Comparison of ENCODE assay signal across 8 cellular contexts in the genomic region with DNA sequence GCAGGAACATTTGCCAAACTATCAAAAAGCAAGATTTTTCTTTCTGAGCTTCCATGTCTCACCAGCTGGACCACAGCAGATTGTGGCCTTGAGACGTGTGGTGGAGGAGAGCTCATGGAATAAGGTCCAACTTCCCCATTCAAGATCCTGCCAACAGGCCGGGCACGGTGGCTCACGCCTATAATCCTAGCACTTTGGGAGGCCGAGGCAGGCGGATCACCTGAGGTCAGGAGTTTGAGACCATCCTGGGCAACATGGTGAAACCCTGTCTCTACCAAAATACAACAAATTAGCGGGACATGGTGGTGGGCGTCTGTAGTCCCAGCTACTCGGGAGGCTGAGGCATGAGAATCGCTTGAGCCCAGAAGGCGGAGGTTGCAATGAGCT. TPM values are rescaled to one million over a fixed set of nuclear protein-coding genes. Genes with fewer than 3 reads are reported as not detected.
DNase-seq lines count a peak whose midpoint lies in the region; ATAC-seq and TF ChIP-seq lines count a peak whose summit lies in the region.
"Not testable (repeated sequence)": the region's sequence is repeated elsewhere in the genome, so short reads cannot be mapped to it uniquely, and the experiment has no call there.
"Had no signal": no experiment of that assay in that cellular context is flagged by ENCODE, and none has a peak within 500 bp of the region (broad histone marks: within the 10 kb centered on the region; RNA-seq: fewer than 3 reads in every experiment).

No MANE protein-coding gene starts in this region.

- H3K9me3 ChIP-seq in RWPE2 (ENCODE audit: severe bottlenecking): peaks cover 11% of the 10 kb centered on the region
- not testable (repeated sequence) for H3K9me3 ChIP-seq in fibroblast of lung (ENCODE audit: control insufficient read depth, insufficient read depth, low read depth, low read length); right atrium auricular region; mesodermal cell (ENCODE audit: control insufficient read depth, low read length); parathyroid adenoma (ENCODE audit: control insufficient read depth, low read length); skeletal muscle satellite cell (replicated peaks; ENCODE audit: low read length); upper lobe of left lung

- not testable (repeated sequence) for H3K27me3 ChIP-seq in RWPE2 (ENCODE audit: insufficient read depth, poor library complexity, severe bottlenecking); fibroblast of lung (ENCODE audit: control insufficient read depth, insufficient read depth, low read length); right atrium auricular region; parathyroid adenoma (ENCODE audit: control insufficient read depth, insufficient read depth, low read length); skeletal muscle satellite cell (ENCODE audit: control insufficient read depth, insufficient read depth, low read length); upper lobe of left lung

- H3K27ac ChIP-seq in RWPE2 (ENCODE audit: poor library complexity, severe bottlenecking): not testable (repeated sequence)
- H3K27ac ChIP-seq in fibroblast of lung (ENCODE audit: insufficient read depth, low read length) (peak overlapping the region; percentile 65), right atrium auricular region (peak overlapping the region; percentile 52 to 53), mesodermal cell (ENCODE audit: low read depth, low read length, severe bottlenecking) (peak overlapping the region; percentile 80), parathyroid adenoma (peak overlapping the region; percentile 49), upper lobe of left lung (peak overlapping the region; percentile 39 to 61 (median 50))

- WGBS in mesodermal cell (ENCODE audit: insufficient coverage in 2 of 2), 2 experiments: 95 to 98% methylated on average over 11 of the region's 11 CpGs
- 87 to 88% methylated on average over 11 of the region's 11 CpGs for WGBS in upper lobe of left lung, 2 donors

- not testable (repeated sequence) for H3K79me2 ChIP-seq in fibroblast of lung (ENCODE audit: control insufficient read depth, insufficient read depth, low read length); parathyroid adenoma

- H3K4me3 ChIP-seq in RWPE2 (ENCODE audit: severe bottlenecking); fibroblast of lung (replicated peaks in 1 of 4; ENCODE audit: control extremely low read depth in 1 of 4, insufficient read depth in 1 of 4, low read depth in 3 of 4, low read length in 4 of 4); right atrium auricular region; mesodermal cell (ENCODE audit: extremely low read depth, insufficient read depth, low read length, poor library complexity, severe bottlenecking); parathyroid adenoma (ENCODE audit: low read depth, low read length); upper lobe of left lung: not testable (repeated sequence)
- peak overlapping the region; percentile 43 for H3K4me3 ChIP-seq in skeletal muscle satellite cell (ENCODE audit: low read length)

- not testable (repeated sequence) for H3K4me1 ChIP-seq in RWPE2 (ENCODE audit: insufficient read depth, poor library complexity, severe bottlenecking); fibroblast of lung (ENCODE audit: control insufficient read depth, extremely low read depth, insufficient read depth, low read length); parathyroid adenoma; upper lobe of left lung
- peaks cover 0 to 14% of the 10 kb centered on the region in 2 donors for H3K4me1 ChIP-seq in right atrium auricular region
- H3K4me1 ChIP-seq in mesodermal cell (ENCODE audit: control insufficient read depth, insufficient read depth, low read length, poor library complexity, severe bottlenecking): peaks cover 11% of the 10 kb centered on the region
- peaks cover 30% of the 10 kb centered on the region for H3K4me1 ChIP-seq in skeletal muscle satellite cell (ENCODE audit: control insufficient read depth, insufficient read depth, low read length)

- not testable (repeated sequence) for ATAC-seq in RWPE2 (ENCODE audit: low read depth); upper lobe of left lung (ENCODE audit: low FRiP score in 2 of 2)

- TF ChIP-seq POLR2A in upper lobe of left lung (IDR thresholded peaks at IDR 0.05): not testable (repeated sequence)

- TF ChIP-seq EP300 in upper lobe of left lung (IDR thresholded peaks at IDR 0.05): not testable (repeated sequence)

- DNase-seq in RWPE2 (ENCODE audit: low spot score): peak; percentile 14
- not testable (repeated sequence) for DNase-seq in fibroblast of lung (ENCODE audit: low read depth in 2 of 2); right atrium auricular region (ENCODE audit: low spot score); upper lobe of left lung

- H3K4me2 ChIP-seq in fibroblast of lung (ENCODE audit: extremely low read depth, insufficient read depth, low read length) (peak overlapping the region; percentile 42), skeletal muscle satellite cell (ENCODE audit: low read length) (peak overlapping the region; percentile 77)
- not testable (repeated sequence) for H3K4me2 ChIP-seq in parathyroid adenoma (ENCODE audit: low read length)

- not testable (repeated sequence) for H4K20me1 ChIP-seq in fibroblast of lung (ENCODE audit: control insufficient read depth, extremely low read depth, insufficient read depth, low read length)

- H3K36me3 ChIP-seq in RWPE2 (ENCODE audit: low read depth); fibroblast of lung (ENCODE audit: control insufficient read depth, insufficient read depth, low read length); right atrium auricular region; mesodermal cell (ENCODE audit: control insufficient read depth, insufficient read depth, low read length); parathyroid adenoma (ENCODE audit: control insufficient read depth, insufficient read depth, low read length); skeletal muscle satellite cell (ENCODE audit: insufficient read depth, low read length); upper lobe of left lung: not testable (repeated sequence)

- H3K9ac ChIP-seq in fibroblast of lung (ENCODE audit: insufficient read depth, low read length): peak overlapping the region; percentile 6
- H3K9ac ChIP-seq in parathyroid adenoma: not testable (repeated sequence)
- H3K9ac ChIP-seq in skeletal muscle satellite cell (ENCODE audit: low read depth, low read length): peak overlapping the region; percentile 68

- H2AFZ ChIP-seq in fibroblast of lung (ENCODE audit: low read length); parathyroid adenoma: not testable (repeated sequence)

- TF ChIP-seq CTCF in RWPE2 (IDR thresholded peaks at IDR 0.05; ENCODE audit: poor library complexity, severe bottlenecking); fibroblast of lung (conservative IDR thresholded peaks at IDR 0.05 in 1 of 2, IDR thresholded peaks at IDR 0.05 in 1 of 2; ENCODE audit: low read depth in 1 of 2, low read length in 2 of 2); right atrium auricular region (IDR thresholded peaks at IDR 0.05); parathyroid adenoma (IDR thresholded peaks at IDR 0.05); upper lobe of left lung (IDR thresholded peaks at IDR 0.05): not testable (repeated sequence)

RNA-seq across cellular contexts. Expression of a gene that starts 59.5 kb away (rescaled TPM):
- total RNA-seq in fibroblast of lung (16.2 and 27.0 TPM in 2 replicates), right atrium auricular region (10 to 100 TPM; 13.6 to 13.7 TPM), upper lobe of left lung (100 to 1,000 TPM in 1 of 6 donors, 10 to 100 TPM in 5; 10.0 to 114 (median 25.7) TPM)
- polyA plus RNA-seq in fibroblast of lung: 30.3 and 70.2 TPM in 2 replicates
- polyA plus RNA-seq in fibroblast of lung (2012): 34.0 and 80.2 TPM in 2 replicates
- polyA minus RNA-seq in fibroblast of lung (ENCODE audit: low replicate concordance): 81.7 and 114 TPM in 2 replicates
- 30.5 TPM for polyA plus RNA-seq in mesodermal cell (2013, experiment 1 of 2)
- 26.1 TPM for polyA plus RNA-seq in mesodermal cell (2013, experiment 2 of 2)
- total RNA-seq in skeletal muscle satellite cell (2012; rRNA removed): 52.0 and 56.0 TPM in 2 replicates
- total RNA-seq: CD4-positive, alpha-beta T cell had no signal
